11 cellular contexts compared by ENCODE assay signal in genomic region chr21:41008351-41008750, GRCh38.
"Had no signal": no experiment of that assay in that cellular context is flagged by ENCODE, and none has a peak within 500 bp of the region (broad histone marks: within the 10 kb centered on the region; RNA-seq: fewer than 3 reads in every experiment).

No MANE protein-coding gene starts in this region.

- H3K4me3 ChIP-seq: GM23248, GM23338, HAP-1 had no signal

- H3K27ac Mint-ChIP-seq: GM23338, H9, HFFc6 had no signal

- H3K4me1 ChIP-seq: HAP-1 had no signal

- H2AFZ ChIP-seq: GM23248, GM23338 had no signal

- H3K36me3 ChIP-seq: HAP-1 had no signal

- H3K9me3 ChIP-seq: HAP-1 had no signal

- H3K9ac ChIP-seq: GM23248 had no signal

- H3K27ac ChIP-seq: GM23248 had no signal

- H3K4me3 Mint-ChIP-seq: GM23338, H9, HFFc6 had no signal

- H3K4me1 Mint-ChIP-seq: GM23338 had no signal

- ATAC-seq: GM23338, HCT116 had no signal

- FAIRE-seq: H1, H54 had no signal

- DNase-seq: GM23248, GOT3, H7, H9, HCEC 1CT, HFFc6 had no signal

- H3K4me2 ChIP-seq: GM23338 had no signal
